In the genomic region with DNA sequence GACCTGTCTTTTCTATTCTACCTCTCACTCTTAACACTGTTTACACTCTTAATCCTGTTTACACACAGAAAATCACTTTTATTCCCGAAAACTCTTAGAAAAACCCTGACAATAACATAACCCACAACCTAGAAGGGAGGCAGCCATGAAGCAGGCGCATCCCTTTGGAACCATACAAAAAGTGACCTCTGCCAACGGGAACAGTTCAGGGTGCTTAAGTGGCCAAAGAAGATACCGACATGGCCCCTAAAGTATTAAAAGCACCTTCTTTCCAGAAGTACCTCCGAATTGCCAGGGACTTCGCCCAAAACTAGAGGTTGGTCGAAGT, we compare ENCODE assay signal across 8 cellular contexts. TPM values are rescaled to one million over a fixed set of nuclear protein-coding genes. Genes with fewer than 3 reads are reported as not detected.
A peak's percentile ranks its signal among the peaks of the same experiment; 100 is the strongest.
DNase-seq lines count a peak whose midpoint lies in the region; ATAC-seq, FAIRE-seq and TF ChIP-seq lines count a peak whose summit lies in the region.

No MANE protein-coding gene starts in this region.

- H3K36me3 Mint-ChIP-seq in astrocyte (ENCODE audit: low read depth, unreplicated experiment), result no peaks in the 10 kb centered on the region

- peak overlapping the region; percentile 92 for H2AFZ ChIP-seq in astrocyte (ENCODE audit: low read depth, low read length)

- ATAC-seq in GM19351 (IDR thresholded peaks at IDR 0.05; ENCODE audit: unreplicated experiment), result peak; percentile 4
- ATAC-seq in HG03442 (IDR thresholded peaks at IDR 0.05; ENCODE audit: unreplicated experiment), result peak; percentile 3
- ATAC-seq in left lobe of liver, result peak; percentile 57

- H3K9me3 ChIP-seq in astrocyte (ENCODE audit: insufficient read depth, low read depth, low read length) (no peaks in the 10 kb centered on the region), transverse colon (no peaks in the 10 kb centered on the region)

- H3K4me1 Mint-ChIP-seq in astrocyte (ENCODE audit: low read depth, unreplicated experiment), result peaks cover 4% of the 10 kb centered on the region

- peak overlapping the region; percentile 95 for H3K9ac ChIP-seq in astrocyte (ENCODE audit: low read length)

- TF ChIP-seq POLR2A in transverse colon (IDR thresholded peaks at IDR 0.05), result no peak

- peaks cover 4% of the 10 kb centered on the region for H3K4me1 ChIP-seq in astrocyte (ENCODE audit: insufficient read depth, low read length)
- peaks cover 5 to 31% (median 23%) of the 10 kb centered on the region in 4 donors for H3K4me1 ChIP-seq in transverse colon

- peaks cover 70% of the 10 kb centered on the region for H3K79me2 ChIP-seq in astrocyte (ENCODE audit: insufficient read depth, low read length)

- H3K27ac Mint-ChIP-seq in astrocyte (ENCODE audit: unreplicated experiment), result peak overlapping the region; percentile 75

- POLR2A ChIA-PET in AG04449 (lab: Yijun Ruan, JAX), result no interaction called here

- H3K9me3 Mint-ChIP-seq in astrocyte (ENCODE audit: unreplicated experiment), result no peaks in the 10 kb centered on the region

- H3K4me3 Mint-ChIP-seq in astrocyte (ENCODE audit: unreplicated experiment), result peak overlapping the region; percentile 97

- CTCF ChIA-PET in AG04449 (lab: Yijun Ruan, JAX), result interaction anchor here (1.6 kb wide), 1 partner anchor 9 kb away, joined by 9 read pairs; no protein-coding TSS in a partner anchor

- H3K36me3 ChIP-seq in astrocyte (ENCODE audit: insufficient read depth, low read length), result peaks cover 4% of the 10 kb centered on the region
- H3K36me3 ChIP-seq in transverse colon, result peaks cover 0 to under 1% (median 0%) of the 10 kb centered on the region in 4 donors

- no peak for TF ChIP-seq EP300 in transverse colon (IDR thresholded peaks at IDR 0.05; ENCODE audit: low read depth)

- H3K27ac ChIP-seq in astrocyte (ENCODE audit: low read depth, low read length) (peak overlapping the region; percentile 73), transverse colon (peak overlapping the region; percentile 83 to 93 (median 86))

- no peak for FAIRE-seq in astrocyte (lab: Jason Lieb, UNC)

- H3K4me3 ChIP-seq in AG04449 (ENCODE audit: low read depth, low read length) (peak overlapping the region; percentile 91), astrocyte (ENCODE audit: insufficient read depth, low read depth, low read length) (peak overlapping the region; percentile 98), transverse colon (peak overlapping the region; percentile 46 to 75 (median 72))

- DNase-seq in AG04449 (ENCODE audit: low read depth, low spot score) (no peak), astrocyte (ENCODE audit: low read depth) (no peak), left lobe of liver (ENCODE audit: low spot score) (no peak), transverse colon (no peak), SW 1271 (lab: John Stamatoyannopoulos, UW) (no peak), KBM-7 (no peak)

- WGBS in transverse colon (ENCODE audit: low coverage in 1 of 2), 2 donors, result 1 to 2% methylated on average over 6 to 7 of the region's 7 CpGs

- TF ChIP-seq CTCF in AG04449 (IDR thresholded peaks at IDR 0.05; ENCODE audit: insufficient read depth, low read length, missing control alignments) (no peak), astrocyte (IDR thresholded peaks at IDR 0.05; ENCODE audit: insufficient read depth, low read depth, low read length) (no peak), transverse colon (IDR thresholded peaks at IDR 0.05) (no peak)

- no peaks in the 10 kb centered on the region for H3K27me3 Mint-ChIP-seq in astrocyte (ENCODE audit: low read depth, unreplicated experiment)

- intact Hi-C loops in transverse colon (cut with DNase I; ENCODE audit: low total_unique reads), result no loop called here

- H4K20me1 ChIP-seq in astrocyte (ENCODE audit: insufficient read depth, low read length), result no peaks in the 10 kb centered on the region

- in situ Hi-C loops in transverse colon (cut with MboI; ENCODE audit: low pct_ligation_motif_present in 1 of 4, low pct_unique_long_range_greater_than_20kb in 1 of 4, low sequenced_read_pairs in 3 of 4) (no loop called here), KBM-7 (cut with MboI; ENCODE audit: low pct_unique_long_range_greater_than_20kb, low sequenced_read_pairs) (no loop called here)

- H3K27me3 ChIP-seq in astrocyte (ENCODE audit: insufficient read depth, low read length), result no peaks in the 10 kb centered on the region
- no peaks in the 10 kb centered on the region for H3K27me3 ChIP-seq in transverse colon

- H3K4me2 ChIP-seq in astrocyte (ENCODE audit: low read length), result peak overlapping the region; percentile 93

RNA-seq across cellular contexts. Expression of a gene that starts 0.5 kb away (rescaled TPM):
- total RNA-seq in astrocyte (10.9 and 11.4 TPM in 2 replicates), left lobe of liver (64.0 TPM), transverse colon (10 to 100 TPM in 2 of 4 donors, 1 to 10 TPM in 2; 8.4 to 31.1 (median 16.5) TPM)

RNA-seq across cellular contexts. Expression of a gene that starts 0.6 kb away (rescaled TPM):
- 3.4 and 4.1 TPM in 2 replicates for total RNA-seq in astrocyte
- total RNA-seq in left lobe of liver, result 0.98 TPM
- total RNA-seq in transverse colon, result 1 to 10 TPM in 3 of 4 donors, not detected in 1; 1.7 to 3.0 (median 2.9) TPM

RNA-seq across cellular contexts. Expression of a gene that starts 37.2 kb away (rescaled TPM):
- total RNA-seq in astrocyte, result not detected in 2 replicates
- not detected for total RNA-seq in left lobe of liver
- total RNA-seq in transverse colon, result not detected

Comparison
In these comparisons a context has a peak if more than half of its experiments do, and no peak if none do; other contexts are left out.
1. ATAC-seq: peak in every context shown above with its lines; median percentile 57 in left lobe of liver; 4 in GM19351; 3 in HG03442.